ENCODE assay signal across 13 cellular contexts in genomic region chr10:114102253-114102652, GRCh38.
"Had no signal": no experiment of that assay in that cellular context is flagged by ENCODE, and none has a peak within 500 bp of the region (broad histone marks: within the 10 kb centered on the region; RNA-seq: fewer than 3 reads in every experiment).

No MANE protein-coding gene starts in this region.

- ATAC-seq: gastroesophageal sphincter had no signal

- H3K4me3 ChIP-seq: gastroesophageal sphincter, thoracic aorta had no signal

- DNase-seq: activated B cell treated with CpG ODN at 0.5 μM for 24 hours; activated CD4-positive, alpha-beta T cell treated with anti-CD3 and anti-CD28 coated beads, Interleukin-2, amount 10 ng/mL, durations not matched to agents 7 days and 5 days; activated naive CD4-positive, alpha-beta T cell treated with anti-CD3 and anti-CD28 coated beads, Interleukin-2, amount 50 U/mL, for 16 hours; activated T-cell treated with anti-CD3 and anti-CD28 coated beads for 4 hours; caudate nucleus; cortex of kidney; effector memory CD4-positive, alpha-beta T cell; kidney; stimulated activated CD4-positive, alpha-beta T cell treated with anti-CD3 and anti-CD28 coated beads, Interleukin-4, amount 100 ng/mL, for 24 hours; stimulated activated naive CD8-positive, alpha-beta T cell treated with anti-CD3 and anti-CD28 coated beads, Interleukin-15, amount 100 ng/mL, for 72 hours had no signal

- H3K27ac ChIP-seq: epithelial cell of prostate, gastroesophageal sphincter, thoracic aorta had no signal
